In genomic region chr12:40446385-40446784, GRCh38 we compare ENCODE assay signal across 9 cellular contexts.
DNase-seq lines count a peak whose midpoint lies in the region; ATAC-seq and TF ChIP-seq lines count a peak whose summit lies in the region.
"Had no signal": no experiment of that assay in that cellular context is flagged by ENCODE, and none has a peak within 500 bp of the region (broad histone marks: within the 10 kb centered on the region; RNA-seq: fewer than 3 reads in every experiment).

No MANE protein-coding gene starts in this region.

- peak; percentile 52 for ATAC-seq in HG03558 (IDR thresholded peaks at IDR 0.05; ENCODE audit: extremely low read depth, unreplicated experiment)
- ATAC-seq in esophagus mucosa, result no peak

- H3K27me3 Mint-ChIP-seq in osteocyte (ENCODE audit: unreplicated experiment), result no peaks in the 10 kb centered on the region
- H3K27me3 Mint-ChIP-seq in CD8-positive, alpha-beta memory T cell, result peaks cover 0 to 2% of the 10 kb centered on the region in 2 donors

- no peak overlapping the region for H3K27ac ChIP-seq in CD8-positive, alpha-beta memory T cell (ENCODE audit: low read depth, low read length)
- H3K27ac ChIP-seq: BLaER1 treated with 17β-estradiol and CSF1 and Interleukin-3, amounts not matched to agents 10 nM and 100 nM had no signal

- no peaks in the 10 kb centered on the region for H3K4me1 Mint-ChIP-seq in osteocyte (ENCODE audit: unreplicated experiment)
- no peaks in the 10 kb centered on the region for H3K4me1 Mint-ChIP-seq in CD8-positive, alpha-beta memory T cell

- H3K9ac ChIP-seq in adipocyte (ENCODE audit: low read length), result no peak overlapping the region
- H3K9ac ChIP-seq: BLaER1 treated with 17β-estradiol and CSF1 and Interleukin-3, amounts not matched to agents 10 nM and 100 nM had no signal

- no peaks in the 10 kb centered on the region for H3K36me3 ChIP-seq in adipocyte (ENCODE audit: control insufficient read depth, insufficient read depth, low read length, severe bottlenecking)
- H3K36me3 ChIP-seq in CD8-positive, alpha-beta memory T cell (ENCODE audit: insufficient read depth, low read length), result no peaks in the 10 kb centered on the region
- H3K36me3 ChIP-seq: BLaER1 treated with 17β-estradiol and CSF1 and Interleukin-3, amounts not matched to agents 10 nM and 100 nM had no signal

- H3K9me3 ChIP-seq in adipocyte (ENCODE audit: control insufficient read depth, low read length), result no peaks in the 10 kb centered on the region
- H3K9me3 ChIP-seq in CD8-positive, alpha-beta memory T cell (ENCODE audit: low read length), result no peaks in the 10 kb centered on the region

- H3K4me3 Mint-ChIP-seq in osteocyte (ENCODE audit: unreplicated experiment), result no peak overlapping the region
- H3K4me3 Mint-ChIP-seq in CD8-positive, alpha-beta memory T cell, result no peak overlapping the region

- DNase-seq in NCI-H748 (lab: John Stamatoyannopoulos, UW; ENCODE audit: unreplicated experiment) (peak; percentile 42), NCI-H748 treated with DMSO at 0.1 percent for 48 hours (lab: John Stamatoyannopoulos, UW) (no peak), adipocyte (ENCODE audit: low read depth) (peak; percentile 41), osteocyte (ENCODE audit: extremely low spot score, unreplicated experiment) (no peak)
- no peak for DNase-seq in CD8-positive, alpha-beta memory T cell
- DNase-seq in activated effector memory CD4-positive, alpha-beta T cell treated with anti-CD3 and anti-CD28 coated beads, Interleukin-2, amount 50 U/mL, for 16 hours, result no peak

- H3K4me3 ChIP-seq in adipocyte (ENCODE audit: low read length), result no peak overlapping the region
- no peak overlapping the region for H3K4me3 ChIP-seq in CD8-positive, alpha-beta memory T cell (ENCODE audit: low read length)
- H3K4me3 ChIP-seq: BLaER1 treated with 17β-estradiol and CSF1 and Interleukin-3, amounts not matched to agents 10 nM and 100 nM had no signal

- H3K36me3 Mint-ChIP-seq in osteocyte (ENCODE audit: unreplicated experiment), result no peaks in the 10 kb centered on the region
- no peaks in the 10 kb centered on the region for H3K36me3 Mint-ChIP-seq in CD8-positive, alpha-beta memory T cell

- POLR2A ChIA-PET in CD8-positive, alpha-beta memory T cell (lab: Charles Lee), result no interaction called here

- H3K27ac Mint-ChIP-seq in osteocyte (ENCODE audit: unreplicated experiment), result no peak overlapping the region
- H3K27ac Mint-ChIP-seq in CD8-positive, alpha-beta memory T cell, result no peak overlapping the region

- H3K27me3 ChIP-seq in adipocyte (replicated peaks; ENCODE audit: control insufficient read depth, insufficient read depth, low read length), result no peaks in the 10 kb centered on the region
- no peaks in the 10 kb centered on the region for H3K27me3 ChIP-seq in CD8-positive, alpha-beta memory T cell (ENCODE audit: insufficient read depth, low read length, poor library complexity, severe bottlenecking)
- H3K27me3 ChIP-seq: BLaER1 treated with 17β-estradiol and CSF1 and Interleukin-3, amounts not matched to agents 10 nM and 100 nM had no signal

- no peaks in the 10 kb centered on the region for H3K9me3 Mint-ChIP-seq in osteocyte (ENCODE audit: unreplicated experiment)
- H3K9me3 Mint-ChIP-seq in CD8-positive, alpha-beta memory T cell, result peaks cover 0 to 2% (median 0%) of the 10 kb centered on the region in 5 donors

- H3K4me1 ChIP-seq in adipocyte (ENCODE audit: control insufficient read depth, insufficient read depth, low read length), result no peaks in the 10 kb centered on the region
- no peaks in the 10 kb centered on the region for H3K4me1 ChIP-seq in CD8-positive, alpha-beta memory T cell (ENCODE audit: insufficient read depth, low read length)
- H3K4me1 ChIP-seq: BLaER1 treated with 17β-estradiol and CSF1 and Interleukin-3, amounts not matched to agents 10 nM and 100 nM had no signal

- TF ChIP-seq CTCF in osteocyte (IDR thresholded peaks at IDR 0.05), result peak; percentile 42

- CTCF ChIA-PET in CD8-positive, alpha-beta memory T cell (lab: Charles Lee), result no interaction called here

Comparison
In these comparisons a context has a peak if more than half of its experiments do, and no peak if none do; other contexts are left out.
1. DNase-seq: peak in NCI-H748 (single experiment) and adipocyte (single experiment); none in NCI-H748 treated with DMSO at 0.1 percent for 48 hours (single experiment), osteocyte (single experiment), CD8-positive, alpha-beta memory T cell (0 of 5) and activated effector memory CD4-positive, alpha-beta T cell treated with anti-CD3 and anti-CD28 coated beads, Interleukin-2, amount 50 U/mL, for 16 hours (single experiment).